In the genomic region with DNA sequence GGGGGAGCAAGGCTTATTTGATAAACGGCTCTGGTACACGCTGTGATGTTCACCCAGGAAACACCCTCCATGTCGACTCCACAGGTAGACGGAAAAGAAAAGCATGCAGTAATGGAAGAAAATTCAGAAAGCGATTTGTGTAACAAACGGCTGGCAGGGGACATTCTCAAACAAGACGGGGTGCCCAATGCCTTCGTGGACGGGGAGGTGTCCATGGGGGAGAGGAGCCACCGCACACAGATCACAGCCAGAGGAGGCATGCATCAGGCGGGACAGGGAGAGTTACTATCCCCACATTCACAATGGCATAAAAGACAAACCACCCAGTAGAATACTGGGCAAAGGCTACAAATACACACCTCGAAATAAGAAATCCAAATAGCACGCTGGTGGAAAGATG, we compare ENCODE assay signal across 17 cellular contexts. TPM values are rescaled to one million over a fixed set of nuclear protein-coding genes. Genes with fewer than 3 reads are reported as not detected.
DNase-seq lines count a peak whose midpoint lies in the region; TF ChIP-seq lines count a peak whose summit lies in the region.
"Had no signal": no experiment of that assay in that cellular context is flagged by ENCODE, and none has a peak within 500 bp of the region (broad histone marks: within the 10 kb centered on the region; RNA-seq: fewer than 3 reads in every experiment).

No MANE protein-coding gene starts in this region.

- intact Hi-C loops in colonic mucosa (cut with DNase I), result no loop called here
- intact Hi-C loops in dorsolateral prefrontal cortex (cut with DNase I), result no loop called here

- H3K27ac ChIP-seq in colonic mucosa (no peak overlapping the region), dorsolateral prefrontal cortex (no peak overlapping the region)
- H3K27ac ChIP-seq: BLaER1 treated with 17β-estradiol and CSF1 and Interleukin-3, amounts not matched to agents 10 nM and 100 nM had no signal

- H3K4me1 ChIP-seq in colonic mucosa, result no peaks in the 10 kb centered on the region
- H3K4me1 ChIP-seq: BLaER1 treated with 17β-estradiol and CSF1 and Interleukin-3, amounts not matched to agents 10 nM and 100 nM had no signal

- H3K9ac ChIP-seq in colonic mucosa (ENCODE audit: low read depth in 2 of 2, low read length in 2 of 2), result no peak overlapping the region
- H3K9ac ChIP-seq: BLaER1 treated with 17β-estradiol and CSF1 and Interleukin-3, amounts not matched to agents 10 nM and 100 nM had no signal

- H3K27ac Mint-ChIP-seq in type B pancreatic cell, result no peak overlapping the region
- H3K27ac Mint-ChIP-seq in progenitor cell of endocrine pancreas, result no peak overlapping the region
- H3K27ac Mint-ChIP-seq: B cell; CD8-positive, alpha-beta T cell had no signal

- no peaks in the 10 kb centered on the region for H3K9me3 ChIP-seq in colonic mucosa
- H3K9me3 ChIP-seq: BLaER1 treated with 17β-estradiol and CSF1 and Interleukin-3, amounts not matched to agents 10 nM and 100 nM; HAP-1 had no signal

- TF ChIP-seq CTCF in GM13976 (IDR thresholded peaks at IDR 0.05; ENCODE audit: borderline replicate concordance, control extremely low read depth, extremely low read depth, insufficient read depth, missing control alignments) (no peak), colonic mucosa (IDR thresholded peaks at IDR 0.05) (no peak), type B pancreatic cell (conservative IDR thresholded peaks at IDR 0.05) (no peak), dorsolateral prefrontal cortex (IDR thresholded peaks at IDR 0.05 in 54 of 56, conservative IDR thresholded peaks at IDR 0.05 in 2 of 56; ENCODE audit: low read depth in 1 of 56, partially characterized antibody in 56 of 56) (no peak), progenitor cell of endocrine pancreas (IDR thresholded peaks at IDR 0.05; ENCODE audit: unreplicated experiment) (no peak)

- H3K27me3 ChIP-seq in colonic mucosa (peaks cover 3% of the 10 kb centered on the region), dorsolateral prefrontal cortex (peaks cover 0 to 46% (median 27%) of the 10 kb centered on the region in 45 donors)

- H3K4me3 ChIP-seq in colonic mucosa (no peak overlapping the region), dorsolateral prefrontal cortex (no peak overlapping the region)
- H3K4me3 ChIP-seq: BLaER1 treated with 17β-estradiol and CSF1 and Interleukin-3, amounts not matched to agents 10 nM and 100 nM; HAP-1 had no signal

- H3K36me3 ChIP-seq in colonic mucosa, result no peaks in the 10 kb centered on the region
- H3K36me3 ChIP-seq: BLaER1 treated with 17β-estradiol and CSF1 and Interleukin-3, amounts not matched to agents 10 nM and 100 nM; HAP-1 had no signal

- peaks cover 83% of the 10 kb centered on the region for H3K27me3 Mint-ChIP-seq in type B pancreatic cell
- peaks cover 76% of the 10 kb centered on the region for H3K27me3 Mint-ChIP-seq in progenitor cell of endocrine pancreas

- DNase-seq in GM13976 (ENCODE audit: low spot score), result peak; percentile 15
- peak; percentile 16 for DNase-seq in colonic mucosa
- peak; percentile 51 for DNase-seq in mesenteric fat pad (ENCODE audit: low spot score)
- DNase-seq in type B pancreatic cell (ENCODE audit: extremely low spot score, unreplicated experiment), result peak; percentile 20
- no peak for DNase-seq in NK-92 treated with Interleukin-12 subunit alpha and Interleukin-12 subunit beta, amount 100 ng/mL, for 24 hours (lab: John Stamatoyannopoulos, UW)
- no peak for DNase-seq in dorsolateral prefrontal cortex
- DNase-seq in progenitor cell of endocrine pancreas (ENCODE audit: low spot score, unreplicated experiment), result no peak
- DNase-seq: Calu3; CD8-positive, alpha-beta T cell; DMS79 treated with DMSO at 0.1 percent for 48 hours; GF-D8 had no signal

- no peaks in the 10 kb centered on the region for H3K36me3 Mint-ChIP-seq in type B pancreatic cell
- no peaks in the 10 kb centered on the region for H3K36me3 Mint-ChIP-seq in progenitor cell of endocrine pancreas (ENCODE audit: insufficient read depth)
- H3K36me3 Mint-ChIP-seq: CD8-positive, alpha-beta T cell had no signal

- no peaks in the 10 kb centered on the region for H3K9me3 Mint-ChIP-seq in type B pancreatic cell
- H3K9me3 Mint-ChIP-seq in progenitor cell of endocrine pancreas (ENCODE audit: low read depth), result no peaks in the 10 kb centered on the region
- H3K9me3 Mint-ChIP-seq: CD8-positive, alpha-beta T cell had no signal

- H3K4me1 Mint-ChIP-seq in type B pancreatic cell (ENCODE audit: unreplicated experiment), result no peaks in the 10 kb centered on the region
- no peaks in the 10 kb centered on the region for H3K4me1 Mint-ChIP-seq in progenitor cell of endocrine pancreas (ENCODE audit: low read depth)
- H3K4me1 Mint-ChIP-seq: B cell had no signal

- H3K4me3 Mint-ChIP-seq in type B pancreatic cell (no peak overlapping the region), progenitor cell of endocrine pancreas (ENCODE audit: low read depth) (no peak overlapping the region)
- H3K4me3 Mint-ChIP-seq: B cell; CD8-positive, alpha-beta T cell had no signal

- in situ Hi-C loops in GM13976 (cut with MboI; ENCODE audit: low sequenced_read_pairs, unreplicated experiment), result loop anchor here (25.0 kb wide), 1 partner anchor 614 kb away; no protein-coding TSS in a partner anchor

RNA-seq across cellular contexts. Expression of a gene that starts 20.1 kb away (rescaled TPM):
- total RNA-seq in colonic mucosa, result not detected
- not detected for total RNA-seq in mesenteric fat pad
- not detected in 2 replicates for total RNA-seq in type B pancreatic cell (ENCODE audit: low replicate concordance)
- total RNA-seq in dorsolateral prefrontal cortex, result 1 to 10 TPM in 5 of 120 experiments, under 1 TPM in 55, not detected in 60; 0.20 to 1.7 (median 0.49) TPM
- not detected in 2 replicates for total RNA-seq in progenitor cell of endocrine pancreas
- total RNA-seq: A172; B cell; Calu3; CD8-positive, alpha-beta T cell; H1; HepG2 had no signal

Comparison
In these comparisons a context has a peak if more than half of its experiments do, and no peak if none do; other contexts are left out.
1. DNase-seq: peak in GM13976 (single experiment), colonic mucosa (single experiment), mesenteric fat pad (single experiment) and type B pancreatic cell (single experiment); none in NK-92 treated with Interleukin-12 subunit alpha and Interleukin-12 subunit beta, amount 100 ng/mL, for 24 hours (single experiment), dorsolateral prefrontal cortex (0 of 10) and progenitor cell of endocrine pancreas (single experiment).